Comparison of ENCODE assay signal across 9 cellular contexts in genomic region chrX:150365953-150366911, GRCh38. TPM values are rescaled to one million over a fixed set of nuclear protein-coding genes. Genes with fewer than 3 reads are reported as not detected.
A peak's percentile ranks its signal among the peaks of the same experiment; 100 is the strongest.
DNase-seq lines count a peak whose midpoint lies in the region; ATAC-seq, FAIRE-seq and TF ChIP-seq lines count a peak whose summit lies in the region.
"Had no signal": no experiment of that assay in that cellular context is flagged by ENCODE, and none has a peak within 500 bp of the region (broad histone marks: within the 10 kb centered on the region; RNA-seq: fewer than 3 reads in every experiment).

No MANE protein-coding gene starts in this region.

- intact Hi-C loops in activated CD8-positive, alpha-beta T cell treated with anti-CD3 and anti-CD28 coated beads for 36 hours (cut with micrococcal nuclease) = loop anchor here (10.0 kb wide), 2 partner anchors 119 to 209 kb away; no protein-coding TSS in a partner anchor

- TF ChIP-seq EP300 in neural cell (conservative IDR thresholded peaks at IDR 0.05; ENCODE audit: poor library complexity, severe bottlenecking) = no peak

- H3K9me2 ChIP-seq in neural cell (ENCODE audit: insufficient read depth, low read length) = no peaks in the 10 kb centered on the region

- CTCF ChIA-PET in activated CD8-positive, alpha-beta T cell treated with anti-CD3 and anti-CD28 coated beads for 36 hours (lab: Charles Lee) = interaction anchor here (1.0 to 2.1 kb wide), 5 partner anchors 10 to 326 kb away, joined by 3 to 7 read pairs (median 4); no protein-coding TSS in a partner anchor

- H3K27ac Mint-ChIP-seq in activated CD8-positive, alpha-beta T cell treated with anti-CD3 and anti-CD28 coated beads for 36 hours = peak overlapping the region; percentile 59

- H3K36me3 ChIP-seq in neural cell (ENCODE audit: insufficient read depth, low read length) = no peaks in the 10 kb centered on the region

- H3K4me3 ChIP-seq in fibroblast of the aortic adventitia (ENCODE audit: low read depth, low read length) = peak overlapping the region; percentile 70
- peak overlapping the region; percentile 74 for H3K4me3 ChIP-seq in neural cell (ENCODE audit: low read length)

- ATAC-seq in activated CD8-positive, alpha-beta T cell treated with anti-CD3 and anti-CD28 coated beads for 36 hours = no peak
- ATAC-seq in HG02623 (IDR thresholded peaks at IDR 0.05; ENCODE audit: unreplicated experiment) = no peak

- FAIRE-seq in D721Med (lab: Jason Lieb, UNC) = no peak
- FAIRE-seq: colon had no signal

- no peaks in the 10 kb centered on the region for H4K20me1 ChIP-seq in neural cell (ENCODE audit: insufficient read depth)

- H3K27me3 Mint-ChIP-seq in activated CD8-positive, alpha-beta T cell treated with anti-CD3 and anti-CD28 coated beads for 36 hours = peaks cover 7% of the 10 kb centered on the region

- H3K36me3 Mint-ChIP-seq in activated CD8-positive, alpha-beta T cell treated with anti-CD3 and anti-CD28 coated beads for 36 hours (ENCODE audit: low read depth) = no peaks in the 10 kb centered on the region

- no peak overlapping the region for H3K9ac ChIP-seq in neural cell (ENCODE audit: low read length)

- H2AFZ ChIP-seq in neural cell (ENCODE audit: low read depth, low read length) = no peak overlapping the region

- no peak overlapping the region for H3K4me2 ChIP-seq in neural cell (ENCODE audit: low read length)

- H3K9me3 ChIP-seq in neural cell (ENCODE audit: low read length) = no peaks in the 10 kb centered on the region

- H3K27ac ChIP-seq in neural cell (ENCODE audit: low read length) = no peak overlapping the region

- no peaks in the 10 kb centered on the region for H3F3A ChIP-seq in neural cell (ENCODE audit: insufficient read depth, low read length, poor library complexity, severe bottlenecking)

- H3K4me1 Mint-ChIP-seq in activated CD8-positive, alpha-beta T cell treated with anti-CD3 and anti-CD28 coated beads for 36 hours (ENCODE audit: low read depth) = peaks cover 20% of the 10 kb centered on the region

- peaks cover 21% of the 10 kb centered on the region for H3K27me3 ChIP-seq in neural cell (ENCODE audit: insufficient read depth, low read depth, low read length)

- H3K4me3 Mint-ChIP-seq in activated CD8-positive, alpha-beta T cell treated with anti-CD3 and anti-CD28 coated beads for 36 hours = peak overlapping the region; percentile 73

- peak; percentile 29 for DNase-seq in stimulated activated CD4-positive, alpha-beta T cell treated with anti-CD3 and anti-CD28 coated beads, Interleukin-15, amount 100 ng/mL, for 24 hours
- no peak for DNase-seq in stimulated activated CD4-positive, alpha-beta T cell treated with anti-CD3 and anti-CD28 coated beads, Interleukin-1b, Interleukin-23, amount 100 ng/mL, for 48 hours
- peak; percentile 16 for DNase-seq in activated CD8-positive, alpha-beta T cell treated with anti-CD3 and anti-CD28 coated beads for 36 hours
- DNase-seq in fibroblast of the aortic adventitia (ENCODE audit: low read depth) (peak; percentile 51), GM19238 (ENCODE audit: insufficient read length, low spot score) (no peak), D721Med (ENCODE audit: insufficient read length, low spot score) (no peak)

- H3K9me3 Mint-ChIP-seq in activated CD8-positive, alpha-beta T cell treated with anti-CD3 and anti-CD28 coated beads for 36 hours = no peaks in the 10 kb centered on the region

- no peak for TF ChIP-seq CTCF in activated CD8-positive, alpha-beta T cell treated with anti-CD3 and anti-CD28 coated beads for 36 hours (IDR thresholded peaks at IDR 0.05)
- peak; percentile 33 for TF ChIP-seq CTCF in fibroblast of the aortic adventitia (IDR thresholded peaks at IDR 0.05; ENCODE audit: insufficient read depth, low read length)
- TF ChIP-seq CTCF in neural cell (IDR thresholded peaks at IDR 0.05; ENCODE audit: poor library complexity, severe bottlenecking) = peak; percentile 15
- no peak for TF ChIP-seq CTCF in D721Med (IDR thresholded peaks at IDR 0.05; ENCODE audit: insufficient read depth, missing control alignments)

- TF ChIP-seq RAD21 in neural cell (conservative IDR thresholded peaks at IDR 0.05) = no peak

- H3K79me2 ChIP-seq in neural cell (replicated peaks; ENCODE audit: insufficient read depth, low read length) = no peaks in the 10 kb centered on the region

- POLR2A ChIA-PET in activated CD8-positive, alpha-beta T cell treated with anti-CD3 and anti-CD28 coated beads for 36 hours (lab: Charles Lee) = no interaction called here

TF ChIP-seq in neural cell, 6 proteins besides CTCF, POLR2A, EP300 and RAD21:
- TF ChIP-seq POLR2AphosphoS5 (IDR thresholded peaks at IDR 0.05) = no peak
- TF ChIP-seq SMC3 (conservative IDR thresholded peaks at IDR 0.05; ENCODE audit: poor library complexity) = no peak
- TF ChIP-seq EZH2 (IDR thresholded peaks at IDR 0.05; ENCODE audit: borderline replicate concordance, insufficient read depth, low read length, poor library complexity, severe bottlenecking) = no peak
- TF ChIP-seq REST (IDR thresholded peaks at IDR 0.05; ENCODE audit: borderline replicate concordance) = no peak
- TF ChIP-seq TAF1 (IDR thresholded peaks at IDR 0.05; ENCODE audit: low read depth) = no peak
- TF ChIP-seq MXI1 (conservative IDR thresholded peaks at IDR 0.05; ENCODE audit: poor library complexity, severe bottlenecking) = no peak

RNA-seq across cellular contexts. Expression of gene MAMLD1, which starts 3.1 kb away (rescaled TPM):
- 1 to 10 TPM; 1.8 to 2.0 TPM for total RNA-seq in activated CD8-positive, alpha-beta T cell treated with anti-CD3 and anti-CD28 coated beads for 36 hours
- total RNA-seq in fibroblast of the aortic adventitia (ENCODE audit: low replicate concordance) = 0.49 and 1.9 TPM in 2 replicates
- polyA plus RNA-seq in neural cell = 1.4 and 2.0 TPM in 2 replicates
- 0.73 and 0.93 TPM in 2 replicates for polyA minus RNA-seq in neural cell

Comparison
In these comparisons a context has a peak if more than half of its experiments do, and no peak if none do; other contexts are left out.
1. DNase-seq: peak in stimulated activated CD4-positive, alpha-beta T cell treated with anti-CD3 and anti-CD28 coated beads, Interleukin-15, amount 100 ng/mL, for 24 hours (single experiment), activated CD8-positive, alpha-beta T cell treated with anti-CD3 and anti-CD28 coated beads for 36 hours (single experiment) and fibroblast of the aortic adventitia (single experiment); none in stimulated activated CD4-positive, alpha-beta T cell treated with anti-CD3 and anti-CD28 coated beads, Interleukin-1b, Interleukin-23, amount 100 ng/mL, for 48 hours (single experiment), GM19238 (single experiment) and D721Med (single experiment).
2. CTCF ChIP-seq: peak in fibroblast of the aortic adventitia (single experiment) and neural cell (single experiment); none in activated CD8-positive, alpha-beta T cell treated with anti-CD3 and anti-CD28 coated beads for 36 hours (single experiment) and D721Med (single experiment).